Comparison of ENCODE assay signal across 8 cellular contexts in the genomic region with DNA sequence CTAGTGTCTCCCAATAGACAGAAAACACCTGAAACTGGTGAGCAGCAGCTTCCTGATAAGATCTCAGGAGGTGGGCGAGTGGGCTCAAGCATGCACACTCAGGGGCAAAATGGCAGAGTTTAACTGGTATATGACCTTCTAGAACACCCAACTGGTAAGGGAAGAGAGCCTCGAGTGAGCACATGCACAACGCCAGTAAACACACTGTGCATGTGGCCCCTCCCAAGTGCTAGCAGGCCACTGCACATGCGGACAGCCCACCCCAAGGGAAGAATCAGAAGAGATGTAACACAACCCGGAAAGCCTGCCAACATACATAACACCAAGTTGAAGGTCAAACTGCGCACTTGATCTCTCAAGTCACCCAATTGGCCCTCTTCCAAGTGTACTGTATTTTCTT.
"Had no signal": no experiment of that assay in that cellular context is flagged by ENCODE, and none has a peak within 500 bp of the region (broad histone marks: within the 10 kb centered on the region; RNA-seq: fewer than 3 reads in every experiment).

No MANE protein-coding gene starts in this region.

- H3K4me2 ChIP-seq: GM23338 had no signal

- H2AFZ ChIP-seq: GM23338 had no signal

- H3K9me3 Mint-ChIP-seq: GM23338, H9 had no signal

- ATAC-seq: GM23338 had no signal

- FAIRE-seq: H1, H54, HTR-8/SVneo had no signal

- H3K4me3 ChIP-seq: GM23338 had no signal

- H3K27ac Mint-ChIP-seq: GM23338, IgD-negative memory B cell had no signal

- DNase-seq: H9, HCEC 1CT, KG1 had no signal

- H3K4me1 Mint-ChIP-seq: GM23338 had no signal

- H3K27me3 Mint-ChIP-seq: IgD-negative memory B cell had no signal

- H3K4me3 Mint-ChIP-seq: GM23338, H9 had no signal
